In the genomic region with DNA sequence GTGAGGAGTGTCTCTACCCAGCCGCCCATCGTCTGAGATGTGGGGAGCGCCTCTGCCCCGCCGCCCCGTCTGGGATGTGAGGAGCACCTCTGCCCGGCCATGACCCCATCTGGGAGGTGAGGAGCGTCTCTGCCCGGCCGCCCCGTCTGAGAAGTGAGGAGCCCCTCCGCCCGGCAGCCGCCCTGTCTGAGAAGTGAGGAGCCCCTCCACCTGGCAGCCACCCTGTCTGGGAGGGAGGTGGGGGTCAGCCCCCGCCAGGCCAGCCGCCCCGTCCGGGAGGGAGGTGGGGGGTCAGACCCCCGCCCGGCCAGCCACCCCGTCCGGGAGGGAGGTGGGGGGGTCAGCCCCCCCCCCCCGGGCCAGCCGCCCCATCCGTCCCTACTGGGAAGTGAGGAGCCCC, we compare ENCODE assay signal across 4 cellular contexts.
DNase-seq lines count a peak whose midpoint lies in the region; ATAC-seq, FAIRE-seq and TF ChIP-seq lines count a peak whose summit lies in the region.
"Not testable (repeated sequence)": the region's sequence is repeated elsewhere in the genome, so short reads cannot be mapped to it uniquely, and the experiment has no call there.

No MANE protein-coding gene starts in this region.

- TF ChIP-seq CTCF in chondrocyte (IDR thresholded peaks at IDR 0.05); kidney (IDR thresholded peaks at IDR 0.05; ENCODE audit: borderline replicate concordance, extremely low read depth, insufficient read depth): not testable (repeated sequence)

- FAIRE-seq in kidney (lab: Jason Lieb, UNC), result not testable (repeated sequence)

- intact Hi-C loops in right cardiac atrium (cut with DNase I); kidney (cut with DNase I): not testable (repeated sequence)

- not testable (repeated sequence) for H3K27me3 Mint-ChIP-seq in chondrocyte (ENCODE audit: low read depth); stimulated activated naive CD8-positive, alpha-beta T cell treated with anti-CD3 and anti-CD28 coated beads, Interleukin-15, amount 100 ng/mL, for 72 hours

- 93% methylated on average over 21 of the region's 25 CpGs for WGBS in right cardiac atrium

- H3K27ac Mint-ChIP-seq in chondrocyte (ENCODE audit: unreplicated experiment); stimulated activated naive CD8-positive, alpha-beta T cell treated with anti-CD3 and anti-CD28 coated beads, Interleukin-15, amount 100 ng/mL, for 72 hours: not testable (repeated sequence)

- H3K9me3 Mint-ChIP-seq in chondrocyte (ENCODE audit: low read depth); stimulated activated naive CD8-positive, alpha-beta T cell treated with anti-CD3 and anti-CD28 coated beads, Interleukin-15, amount 100 ng/mL, for 72 hours: not testable (repeated sequence)

- H3K27me3 ChIP-seq in right cardiac atrium (ENCODE audit: control insufficient read depth, insufficient read depth), result not testable (repeated sequence)

- not testable (repeated sequence) for H3K4me1 ChIP-seq in right cardiac atrium (ENCODE audit: control insufficient read depth, insufficient read depth, low read length); kidney (ENCODE audit: control insufficient read depth in 1 of 2, insufficient read depth in 1 of 2, low read depth in 1 of 2, low read length in 2 of 2)

- H3K27ac ChIP-seq in right cardiac atrium (ENCODE audit: low read length); kidney (ENCODE audit: low read depth in 2 of 2, low read length in 2 of 2): not testable (repeated sequence)

- H3K4me3 Mint-ChIP-seq in chondrocyte (ENCODE audit: unreplicated experiment); stimulated activated naive CD8-positive, alpha-beta T cell treated with anti-CD3 and anti-CD28 coated beads, Interleukin-15, amount 100 ng/mL, for 72 hours: not testable (repeated sequence)

- H3K9me3 ChIP-seq in right cardiac atrium (ENCODE audit: control insufficient read depth, low read length); kidney (ENCODE audit: control insufficient read depth in 1 of 2, low read length in 2 of 2): not testable (repeated sequence)

- not testable (repeated sequence) for H3K4me1 Mint-ChIP-seq in chondrocyte (ENCODE audit: low read depth); stimulated activated naive CD8-positive, alpha-beta T cell treated with anti-CD3 and anti-CD28 coated beads, Interleukin-15, amount 100 ng/mL, for 72 hours

- not testable (repeated sequence) for H3K36me3 Mint-ChIP-seq in chondrocyte (ENCODE audit: low read depth)

- not testable (repeated sequence) for H3K4me3 ChIP-seq in right cardiac atrium (ENCODE audit: low read length); kidney (ENCODE audit: low read length in 2 of 2)

- H3K36me3 ChIP-seq in kidney (ENCODE audit: control insufficient read depth in 1 of 2, insufficient read depth in 2 of 2, low read length in 2 of 2), result not testable (repeated sequence)

- DNase-seq in chondrocyte (ENCODE audit: low spot score), result peak; percentile 40
- peak in 2 of 3 donors; percentile 27 to 53 for DNase-seq in right cardiac atrium
- DNase-seq in kidney, result peak; percentile 63
- not testable (repeated sequence) for DNase-seq in stimulated activated naive CD8-positive, alpha-beta T cell treated with anti-CD3 and anti-CD28 coated beads, Interleukin-15, amount 100 ng/mL, for 72 hours

- not testable (repeated sequence) for ATAC-seq in right cardiac atrium
- ATAC-seq in stimulated activated naive CD8-positive, alpha-beta T cell treated with anti-CD3 and anti-CD28 coated beads, Interleukin-15, amount 100 ng/mL, for 72 hours, result peak; percentile 55

- H3K9ac ChIP-seq in kidney (ENCODE audit: low read length in 2 of 2), result not testable (repeated sequence)
